In genomic region chr17:28726396-28726911, GRCh38 we compare ENCODE assay signal across 7 cellular contexts. TPM values are rescaled to one million over a fixed set of nuclear protein-coding genes. Genes with fewer than 3 reads are reported as not detected.
DNase-seq lines count a peak whose midpoint lies in the region; ATAC-seq and TF ChIP-seq lines count a peak whose summit lies in the region.

No MANE protein-coding gene starts in this region.

- ATAC-seq in GM18505 (IDR thresholded peaks at IDR 0.05; ENCODE audit: unreplicated experiment) (peak; percentile 10), IMR-90 (ENCODE audit: low read depth) (peak; percentile 50), SK-N-SH treated with all-trans-retinoic acid at 6 μM for 48 hours (peak; percentile 54)
- peak; percentile 38 for ATAC-seq in activated naive CD8-positive, alpha-beta T cell treated with anti-CD3 and anti-CD28 coated beads, Interleukin-2, amount 50 U/mL, for 24 hours

- H3K4me2 ChIP-seq in IMR-90 (ENCODE audit: low read depth, low read length): peak overlapping the region; percentile 82
- peak overlapping the region; percentile 99 for H3K4me2 ChIP-seq in skeletal muscle satellite cell (ENCODE audit: low read length)

- H3K9me1 ChIP-seq in IMR-90 (ENCODE audit: insufficient read depth, low read length): no peaks in the 10 kb centered on the region

- no peak overlapping the region for H3K56ac ChIP-seq in IMR-90 (ENCODE audit: extremely low read depth, insufficient read depth, low read length)

- intact Hi-C loops in IMR-90 (cut with micrococcal nuclease): loop anchor here (1.0 to 2.0 kb wide), 4 partner anchors 24 to 384 kb away; no protein-coding TSS in a partner anchor

- peak overlapping the region; percentile 40; the same call in 1 of the 2 replicates for H3K4ac ChIP-seq in IMR-90 (ENCODE audit: low read depth, low read length)

- whole genome bisulfite sequencing in IMR-90 (ENCODE audit: extremely low coverage in 2 of 2, insufficient read length in 1 of 2), 2 experiments: 0% methylated on average over 40 of the region's 52 CpGs; no CpG with 5 or more reads in 1 of the 2 experiments

- peaks cover 58% of the 10 kb centered on the region for H3K4me1 Mint-ChIP-seq in activated naive CD8-positive, alpha-beta T cell treated with anti-CD3 and anti-CD28 coated beads, Interleukin-2, amount 50 U/mL, for 24 hours

- H2BK20ac ChIP-seq in IMR-90 (ENCODE audit: low read depth, low read length): no peak overlapping the region

- BruUV-seq in IMR-90 (replicated peaks; lab: Mats Ljungman, UMichigan): no TSS peak

- peaks cover 35% of the 10 kb centered on the region for H4K20me1 ChIP-seq in IMR-90 (ENCODE audit: insufficient read depth, low read length)

- TF ChIP-seq POLR2A in GM18505 (IDR thresholded peaks at IDR 0.05; ENCODE audit: borderline replicate concordance, extremely low read depth, insufficient read depth, insufficient read length) (no peak), IMR-90 (IDR thresholded peaks at IDR 0.05; ENCODE audit: low read depth, low read length) (no peak)

- dilution Hi-C loops in IMR-90 (cut with HindIII; ENCODE audit: low sequenced_read_pairs, unreplicated experiment): no loop called here

- peak overlapping the region; percentile 61 for H3K27ac ChIP-seq in IMR-90 (ENCODE audit: insufficient read depth, low read length)

- H3K4me3 ChIP-seq in IMR-90 (ENCODE audit: insufficient read depth, low read depth, low read length) (peak overlapping the region; percentile 71), skeletal muscle satellite cell (ENCODE audit: low read length) (peak overlapping the region; percentile 74)

- H2AK5ac ChIP-seq in IMR-90 (ENCODE audit: low read depth, low read length): no peak overlapping the region

- H4K8ac ChIP-seq in IMR-90 (ENCODE audit: low read depth in 2 of 2, low read length in 2 of 2): peak overlapping the region in 1 of 2 experiments; percentile 49; a peak in 1 of 4 replicates

- no peaks in the 10 kb centered on the region for H3K9me3 Mint-ChIP-seq in activated naive CD8-positive, alpha-beta T cell treated with anti-CD3 and anti-CD28 coated beads, Interleukin-2, amount 50 U/mL, for 24 hours

- peak overlapping the region; percentile 47; the same call in 1 of the 2 replicates for H4K91ac ChIP-seq in IMR-90 (ENCODE audit: insufficient read depth, low read depth, low read length)

- CTCF ChIA-PET in IMR-90 (lab: Yijun Ruan, JAX): interaction anchor here (0.6 to 4.0 kb wide), 27 partner anchors 9 to 390 kb away, joined by 3 to 60 read pairs (median 5); partner anchors contain the start of genes BLTP2, FLOT2 and TRAF4

- H3K23ac ChIP-seq in IMR-90 (ENCODE audit: low read depth, low read length): peak overlapping the region; percentile 70; the same call in 1 of the 2 replicates

- H3K79me1 ChIP-seq in IMR-90 (ENCODE audit: low read depth in 1 of 2, low read length in 2 of 2): peaks cover 10 to 42% of the 10 kb centered on the region in 2 experiments; a peak in 3 of 4 replicates

- no peak overlapping the region for H4K5ac ChIP-seq in IMR-90 (ENCODE audit: low read depth, low read length)

- peak overlapping the region; percentile 96 for H2AFZ ChIP-seq in IMR-90 (replicated peaks; ENCODE audit: low read length, poor library complexity)

- peaks cover 30% of the 10 kb centered on the region for H3K36me3 ChIP-seq in IMR-90 (ENCODE audit: control insufficient read depth, insufficient read depth, low read length)
- H3K36me3 ChIP-seq in skeletal muscle satellite cell (ENCODE audit: insufficient read depth, low read length): peaks cover 36% of the 10 kb centered on the region

- DNase-seq in IMR-90: peak; percentile 39
- DNase-seq in activated naive CD8-positive, alpha-beta T cell treated with anti-CD3 and anti-CD28 coated beads, Interleukin-2, amount 50 U/mL, for 24 hours: peak; percentile 82
- peak; percentile 73 for DNase-seq in hepatic stellate cell (ENCODE audit: low spot score)
- no peak for DNase-seq in SK-N-DZ (ENCODE audit: low spot score)

- no peak for TF ChIP-seq CTCF in IMR-90 (conservative IDR thresholded peaks at IDR 0.05; ENCODE audit: low read depth, low read length)

- no peak overlapping the region for H2BK15ac ChIP-seq in IMR-90 (ENCODE audit: low read depth, low read length)

- peaks cover 39% of the 10 kb centered on the region for H3K36me3 Mint-ChIP-seq in activated naive CD8-positive, alpha-beta T cell treated with anti-CD3 and anti-CD28 coated beads, Interleukin-2, amount 50 U/mL, for 24 hours (ENCODE audit: low read depth)

- in situ Hi-C loops in IMR-90 (cut with MboI; ENCODE audit: low sequenced_read_pairs): no loop called here

- H3K9ac ChIP-seq in IMR-90 (ENCODE audit: low read depth, low read length) (peak overlapping the region; percentile 52), skeletal muscle satellite cell (ENCODE audit: low read depth, low read length) (peak overlapping the region; percentile 71)

- H2BK5ac ChIP-seq in IMR-90 (ENCODE audit: low read depth, low read length, poor library complexity, severe bottlenecking): peak overlapping the region; percentile 75

- POLR2A ChIA-PET in IMR-90 (lab: Charles Lee; ENCODE audit: unreplicated experiment): interaction anchor here (0.6 to 1.2 kb wide), 5 partner anchors 17 to 223 kb away, joined by 3 to 4 read pairs (median 3); partner anchors contain the start of gene TRAF4

- H3K9me3 ChIP-seq in IMR-90 (ENCODE audit: control insufficient read depth, insufficient read depth, low read length) (no peaks in the 10 kb centered on the region), skeletal muscle satellite cell (replicated peaks; ENCODE audit: low read length) (no peaks in the 10 kb centered on the region)

- peak overlapping the region; percentile 96 for H3K27ac Mint-ChIP-seq in activated naive CD8-positive, alpha-beta T cell treated with anti-CD3 and anti-CD28 coated beads, Interleukin-2, amount 50 U/mL, for 24 hours

- no peaks in the 10 kb centered on the region for H3K27me3 ChIP-seq in IMR-90 (ENCODE audit: control insufficient read depth, insufficient read depth, low read length)
- no peaks in the 10 kb centered on the region for H3K27me3 ChIP-seq in skeletal muscle satellite cell (ENCODE audit: control insufficient read depth, insufficient read depth, low read length)

- H3K4me3 Mint-ChIP-seq in activated naive CD8-positive, alpha-beta T cell treated with anti-CD3 and anti-CD28 coated beads, Interleukin-2, amount 50 U/mL, for 24 hours: peak overlapping the region; percentile 99

- H2AK9ac ChIP-seq in IMR-90 (replicated peaks; ENCODE audit: low read depth, low read length, poor library complexity): peak overlapping the region; percentile 94

- no peak overlapping the region for H3K18ac ChIP-seq in IMR-90 (ENCODE audit: low read depth, low read length)

- H3K27me3 Mint-ChIP-seq in activated naive CD8-positive, alpha-beta T cell treated with anti-CD3 and anti-CD28 coated beads, Interleukin-2, amount 50 U/mL, for 24 hours: no peaks in the 10 kb centered on the region

- H2BK120ac ChIP-seq in IMR-90 (ENCODE audit: low read depth, low read length): 0 out of 2 replicates have a peak overlapping the region, but pooled peaks have one; percentile 28

- TF ChIP-seq RAD21 in IMR-90 (IDR thresholded peaks at IDR 0.05; ENCODE audit: low read length): no peak

- no peak overlapping the region for H3K14ac ChIP-seq in IMR-90 (replicated peaks; ENCODE audit: low read depth, low read length)

- H3K4me1 ChIP-seq in IMR-90 (ENCODE audit: control insufficient read depth, insufficient read depth, low read length): peaks cover 12% of the 10 kb centered on the region
- peaks cover 48% of the 10 kb centered on the region for H3K4me1 ChIP-seq in skeletal muscle satellite cell (ENCODE audit: control insufficient read depth, insufficient read depth, low read length)

TF ChIP-seq in IMR-90, 13 proteins besides CTCF, POLR2A, EP300 and RAD21 (continues in another document):
- no peak for TF ChIP-seq CEBPB (IDR thresholded peaks at IDR 0.05; ENCODE audit: low read depth, low read length)

TF ChIP-seq in SK-N-SH treated with all-trans-retinoic acid at 6 μM for 48 hours, 23 proteins besides CTCF, POLR2A, EP300 and RAD21 (continues in another document):
- no peak for TF ChIP-seq ISL1 (CRISPR knock-in tag; IDR thresholded peaks at IDR 0.05)

RNA-seq across cellular contexts. Expression of gene TLCD1, which starts 0.4 kb away (rescaled TPM):
- total RNA-seq in IMR-90 (2012; rRNA removed): 3.6 and 3.9 TPM in 2 replicates
- polyA plus RNA-seq in IMR-90 (2012; rRNA removed): 8.7 and 9.3 TPM in 2 replicates
- polyA plus RNA-seq in IMR-90 (2012; cell fraction: cytosol; rRNA removed): 5.9 and 14.1 TPM in 2 replicates
- 3.7 and 5.6 TPM in 2 replicates for polyA plus RNA-seq in IMR-90 (2012; cell fraction: nucleus; rRNA removed; ENCODE audit: low replicate concordance)
- total RNA-seq in skeletal muscle satellite cell (2012; rRNA removed): 5.6 and 6.8 TPM in 2 replicates
- 8.8 and 11.8 TPM in 2 replicates for polyA plus RNA-seq in SK-N-DZ (2014; cell fraction: cytosol; rRNA removed)
- polyA plus RNA-seq in SK-N-DZ (2014; cell fraction: nucleus; rRNA removed): 7.4 and 7.6 TPM in 2 replicates

RNA-seq across cellular contexts. Expression of gene NEK8, which starts 2.1 kb away (rescaled TPM):
- 3.1 and 5.2 TPM in 2 replicates for total RNA-seq in IMR-90 (2012; rRNA removed)
- 4.1 and 4.6 TPM in 2 replicates for polyA plus RNA-seq in IMR-90 (2012; rRNA removed)
- 2.6 and 5.8 TPM in 2 replicates for polyA plus RNA-seq in IMR-90 (2012; cell fraction: cytosol; rRNA removed)
- 14.0 and 18.2 TPM in 2 replicates for polyA plus RNA-seq in IMR-90 (2012; cell fraction: nucleus; rRNA removed; ENCODE audit: low replicate concordance)
- total RNA-seq in skeletal muscle satellite cell (2012; rRNA removed): 1.5 and 2.0 TPM in 2 replicates
- 1.6 and 6.7 TPM in 2 replicates for polyA plus RNA-seq in SK-N-DZ (2014; cell fraction: cytosol; rRNA removed)
- polyA plus RNA-seq in SK-N-DZ (2014; cell fraction: nucleus; rRNA removed): 3.6 and 8.4 TPM in 2 replicates

RNA-seq across cellular contexts. Expression of gene RPL23A, which starts 6.7 kb away (rescaled TPM):
- total RNA-seq in IMR-90 (2012; rRNA removed): 572 and 596 TPM in 2 replicates
- 958 and 1,004 TPM in 2 replicates for polyA plus RNA-seq in IMR-90 (2012; rRNA removed)
- 180 and 421 TPM in 2 replicates for polyA plus RNA-seq in IMR-90 (2012; cell fraction: cytosol; rRNA removed)
- 47.7 and 402 TPM in 2 replicates for polyA plus RNA-seq in IMR-90 (2012; cell fraction: nucleus; rRNA removed; ENCODE audit: low replicate concordance)
- 584 and 827 TPM in 2 replicates for total RNA-seq in skeletal muscle satellite cell (2012; rRNA removed)
- polyA plus RNA-seq in SK-N-DZ (2014; cell fraction: cytosol; rRNA removed): 1,168 and 1,695 TPM in 2 replicates
- 853 and 1,299 TPM in 2 replicates for polyA plus RNA-seq in SK-N-DZ (2014; cell fraction: nucleus; rRNA removed)

RNA-seq across cellular contexts. Expression of gene RAB34, which starts 8.8 kb away (rescaled TPM):
- total RNA-seq in IMR-90 (2012; rRNA removed): 304 and 351 TPM in 2 replicates
- 374 and 387 TPM in 2 replicates for polyA plus RNA-seq in IMR-90 (2012; rRNA removed)
- 274 and 575 TPM in 2 replicates for polyA plus RNA-seq in IMR-90 (2012; cell fraction: cytosol; rRNA removed)
- polyA plus RNA-seq in IMR-90 (2012; cell fraction: nucleus; rRNA removed; ENCODE audit: low replicate concordance): 417 and 521 TPM in 2 replicates
- total RNA-seq in skeletal muscle satellite cell (2012; rRNA removed): 158 and 177 TPM in 2 replicates
- 50.8 and 51.5 TPM in 2 replicates for polyA plus RNA-seq in SK-N-DZ (2014; cell fraction: cytosol; rRNA removed)
- polyA plus RNA-seq in SK-N-DZ (2014; cell fraction: nucleus; rRNA removed): 124 and 148 TPM in 2 replicates

RNA-seq across cellular contexts. Expression of gene PROCA1, which starts 14.8 kb away (rescaled TPM):
- 0.28 and 0.36 TPM in 2 replicates for total RNA-seq in IMR-90 (2012; rRNA removed)
- polyA plus RNA-seq in IMR-90 (2012; rRNA removed): 1.7 and 3.0 TPM in 2 replicates
- 1.4 and 1.6 TPM in 2 replicates for polyA plus RNA-seq in IMR-90 (2012; cell fraction: cytosol; rRNA removed)
- 14.3 and 16.5 TPM in 2 replicates for polyA plus RNA-seq in IMR-90 (2012; cell fraction: nucleus; rRNA removed; ENCODE audit: low replicate concordance)
- 0.44 and 0.51 TPM in 2 replicates for total RNA-seq in skeletal muscle satellite cell (2012; rRNA removed)
- 7.0 and 13.4 TPM in 2 replicates for polyA plus RNA-seq in SK-N-DZ (2014; cell fraction: cytosol; rRNA removed)
- 35.6 and 40.0 TPM in 2 replicates for polyA plus RNA-seq in SK-N-DZ (2014; cell fraction: nucleus; rRNA removed)
